8 cellular contexts compared by ENCODE assay signal in the genomic region with DNA sequence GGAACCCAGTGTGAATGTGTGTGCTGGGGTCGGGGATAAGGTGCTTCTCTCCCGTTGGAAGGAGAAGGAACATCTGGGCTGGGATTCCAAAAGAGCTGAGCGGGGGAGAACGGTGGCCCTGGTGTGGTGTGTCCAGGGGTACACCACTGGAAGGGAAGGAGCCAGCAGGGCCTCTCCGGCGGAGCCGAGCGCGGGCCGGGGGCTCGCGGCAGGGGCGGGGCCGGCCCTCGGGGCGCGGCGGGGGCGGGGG. TPM values are rescaled to one million over a fixed set of nuclear protein-coding genes. Genes with fewer than 3 reads are reported as not detected.
DNase-seq lines count a peak whose midpoint lies in the region; ATAC-seq and TF ChIP-seq lines count a peak whose summit lies in the region.

No MANE protein-coding gene starts in this region.

- peak overlapping the region in 1 of 2 donors; percentile 81 for H3K4me3 ChIP-seq in gastroesophageal sphincter

- DNase-seq in NCI-H1694 treated with DMSO at 0.1 percent for 48 hours (lab: John Stamatoyannopoulos, UW) (peak; percentile 36), NCI-H1694 (lab: John Stamatoyannopoulos, UW) (no peak), SW480 (ENCODE audit: low spot score) (peak; percentile 29), EL (no peak), 8988T (no peak)
- no peak for DNase-seq in stimulated activated naive CD8-positive, alpha-beta T cell treated with anti-CD3 and anti-CD28 coated beads, Interleukin-15, Interleukin-2, amounts not matched to agents 100 U/mL and 50 U/mL, for 24 hours

- 0% methylated on average over 4 of the region's 19 CpGs; no CpG with 5 or more reads in 1 of the 2 donors for WGBS in gastroesophageal sphincter (ENCODE audit: low coverage in 1 of 2), 2 donors

- TF ChIP-seq EP300 in gastroesophageal sphincter (IDR thresholded peaks at IDR 0.05) = no peak

- H3K27ac ChIP-seq in gastroesophageal sphincter = peak overlapping the region in 3 of 4 donors; percentile 52 to 58 (median 56)

- H3K9me3 ChIP-seq in gastroesophageal sphincter = no peaks in the 10 kb centered on the region

- ATAC-seq in gastroesophageal sphincter = peak; percentile 46
- ATAC-seq in stimulated activated naive CD8-positive, alpha-beta T cell treated with anti-CD3 and anti-CD28 coated beads, Interleukin-15, Interleukin-2, amounts not matched to agents 100 U/mL and 50 U/mL, for 24 hours = peak; percentile 28
- ATAC-seq in HG02885 (IDR thresholded peaks at IDR 0.05; ENCODE audit: poor library complexity, unreplicated experiment) = no peak

- H3K4me1 ChIP-seq in gastroesophageal sphincter = peaks cover 0 to 18% (median 0%) of the 10 kb centered on the region in 3 donors

- no peaks in the 10 kb centered on the region for H3K36me3 ChIP-seq in gastroesophageal sphincter

- no peak for TF ChIP-seq CTCF in gastroesophageal sphincter (IDR thresholded peaks at IDR 0.05)

- no peak for TF ChIP-seq POLR2A in gastroesophageal sphincter (IDR thresholded peaks at IDR 0.05)

- H3K27me3 ChIP-seq in gastroesophageal sphincter = peaks cover 26% of the 10 kb centered on the region

RNA-seq across cellular contexts. Expression of gene RPS6KA1, which starts 0.2 kb away (rescaled TPM):
- 1 to 10 TPM; 3.5 to 8.5 (median 6.2) TPM for total RNA-seq in gastroesophageal sphincter

RNA-seq across cellular contexts. Expression of gene HMGN2, which starts 57.1 kb away (rescaled TPM):
- 100 to 1,000 TPM; 128 to 288 (median 252) TPM for total RNA-seq in gastroesophageal sphincter

Comparison
In these comparisons a context has a peak if more than half of its experiments do, and no peak if none do; other contexts are left out.
1. DNase-seq: peak in NCI-H1694 treated with DMSO at 0.1 percent for 48 hours (single experiment) and SW480 (single experiment); none in NCI-H1694 (single experiment), stimulated activated naive CD8-positive, alpha-beta T cell treated with anti-CD3 and anti-CD28 coated beads, Interleukin-15, Interleukin-2, amounts not matched to agents 100 U/mL and 50 U/mL, for 24 hours (single experiment), EL (single experiment) and 8988T (single experiment).